In genomic region chr10:994836-995558, GRCh38 we compare ENCODE assay signal across 1 cellular context.
TF ChIP-seq lines count a peak whose summit lies in the region.

No MANE protein-coding gene starts in this region.

TF ChIP-seq in K562, 482 proteins besides CTCF, POLR2A, EP300 and RAD21:
- no peak for TF ChIP-seq ZBTB9 (CRISPR knock-in tag; IDR thresholded peaks at IDR 0.05)
- TF ChIP-seq ZNF449 (CRISPR knock-in tag; IDR thresholded peaks at IDR 0.05) = no peak
- no peak for TF ChIP-seq GATAD2B (IDR thresholded peaks at IDR 0.05; ENCODE audit: borderline replicate concordance)
- no peak for TF ChIP-seq CC2D1A (IDR thresholded peaks at IDR 0.05)
- peak; percentile 32; the same call in 1 of the 2 replicates for TF ChIP-seq POLR2G (IDR thresholded peaks at IDR 0.05; ENCODE audit: low read depth, low read length)
- no peak for TF ChIP-seq ZNF699 (CRISPR knock-in tag; IDR thresholded peaks at IDR 0.05; ENCODE audit: insufficient replicate concordance)
- no peak for TF ChIP-seq SREBF1 (IDR thresholded peaks at IDR 0.05; ENCODE audit: borderline replicate concordance, low read depth, low read length)
- TF ChIP-seq FOS (IDR thresholded peaks at IDR 0.05; ENCODE audit: extremely low read depth, insufficient read length) = no peak
- TF ChIP-seq ZBTB34 (CRISPR knock-in tag; IDR thresholded peaks at IDR 0.05) = no peak
- no peak for TF ChIP-seq ZNF146 (CRISPR knock-in tag; IDR thresholded peaks at IDR 0.05; ENCODE audit: unreplicated experiment)
- no peak for TF ChIP-seq PURB (CRISPR knock-in tag; IDR thresholded peaks at IDR 0.05; ENCODE audit: low read depth)
- peak; percentile 65; the same call in 1 of the 2 replicates for TF ChIP-seq SUPT5H (IDR thresholded peaks at IDR 0.05)
